ENCODE assay signal across 8 cellular contexts in the genomic region with DNA sequence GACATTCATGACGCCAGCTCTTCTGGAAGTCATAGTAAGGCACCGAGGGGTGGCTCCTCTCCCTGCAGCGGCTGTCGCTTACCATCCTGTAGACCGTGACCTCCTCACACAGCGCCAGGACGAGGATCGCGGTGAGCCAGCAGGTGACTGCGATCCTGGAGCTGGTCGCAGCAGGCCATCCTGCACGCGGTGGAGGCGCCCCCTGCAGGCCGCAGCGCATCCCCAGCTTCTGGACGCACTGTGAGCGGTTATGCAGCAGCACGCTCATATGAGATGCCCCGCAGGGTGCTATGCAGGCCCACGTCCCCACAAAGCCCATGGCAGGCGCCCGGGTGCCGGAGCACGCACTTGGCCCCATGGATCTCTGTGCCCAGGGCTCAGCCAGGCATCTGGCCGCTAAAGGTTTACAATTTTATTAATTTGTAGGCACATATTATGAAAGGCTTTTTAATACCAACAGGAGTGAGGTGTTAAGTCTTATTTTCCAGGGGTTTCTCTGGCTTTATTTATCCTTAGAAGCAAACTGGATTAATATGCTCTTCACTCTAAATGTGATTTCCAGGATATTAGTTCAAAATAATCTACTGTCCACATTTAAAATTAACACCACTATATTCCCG. TPM values are rescaled to one million over a fixed set of nuclear protein-coding genes. Genes with fewer than 3 reads are reported as not detected.
DNase-seq lines count a peak whose midpoint lies in the region; ATAC-seq and TF ChIP-seq lines count a peak whose summit lies in the region.

No MANE protein-coding gene starts in this region.

- H3K36me3 ChIP-seq in hepatocyte (replicated peaks; ENCODE audit: insufficient read depth, low read depth), result no peaks in the 10 kb centered on the region

- no peaks in the 10 kb centered on the region for H3K27me3 ChIP-seq in hepatocyte

- no peak overlapping the region for H3K4me3 ChIP-seq in hepatocyte

- peak; percentile 26 for TF ChIP-seq CTCF in AG09319 (IDR thresholded peaks at IDR 0.05; ENCODE audit: low read depth, low read length)
- peak; percentile 51 for TF ChIP-seq CTCF in hepatocyte (IDR thresholded peaks at IDR 0.05; ENCODE audit: poor library complexity)

- H3K4me2 ChIP-seq in hepatocyte, result no peak overlapping the region

- WGBS in hepatocyte (ENCODE audit: low lambda C conversion rate, missing lambda C conversion rate), result 56% methylated on average over 25 of the region's 27 CpGs

- no peak overlapping the region for H3K27ac ChIP-seq in hepatocyte

- H4K20me1 ChIP-seq in hepatocyte (ENCODE audit: insufficient read depth, poor library complexity, severe bottlenecking), result no peaks in the 10 kb centered on the region

- no peak for ATAC-seq in GM18873 (IDR thresholded peaks at IDR 0.05; ENCODE audit: low FRiP score, unreplicated experiment)
- no peak for ATAC-seq in HG03039 (IDR thresholded peaks at IDR 0.05; ENCODE audit: unreplicated experiment)

- H2AFZ ChIP-seq in hepatocyte, result no peak overlapping the region

- no peaks in the 10 kb centered on the region for H3K9me3 ChIP-seq in hepatocyte (ENCODE audit: low read depth)

- no peaks in the 10 kb centered on the region for H3K4me1 ChIP-seq in hepatocyte (ENCODE audit: insufficient read depth)

- H3K9me2 ChIP-seq in hepatocyte (replicated peaks; ENCODE audit: insufficient read depth), result no peaks in the 10 kb centered on the region

- H3K79me2 ChIP-seq in hepatocyte, result no peaks in the 10 kb centered on the region

- DNase-seq in AG09319 (ENCODE audit: extremely low read depth, low read depth) (no peak), NCI-H69 (lab: John Stamatoyannopoulos, UW) (peak; percentile 0), activated gamma-delta T cell treated with Interleukin-2 at 50 U/mL for 16 hours (peak; percentile 21), hepatocyte (ENCODE audit: low spot score) (peak; percentile 57), pons (ENCODE audit: low spot score) (no peak)
- peak; percentile 34 for DNase-seq in stimulated activated CD4-positive, alpha-beta T cell treated with anti-CD3 and anti-CD28 coated beads, Interleukin-4, amount 100 ng/mL, for 1 hour

RNA-seq across cellular contexts. Expression of gene PSPC1, which starts 35.6 kb away (rescaled TPM):
- 56.7 and 62.6 TPM in 2 replicates for total RNA-seq in hepatocyte
- 26.5 and 30.7 TPM in 2 replicates for polyA plus RNA-seq in hepatocyte

RNA-seq across cellular contexts. Expression of gene ZMYM5, which starts 45.1 kb away (rescaled TPM):
- total RNA-seq in hepatocyte, result 16.3 and 17.1 TPM in 2 replicates
- 14.7 and 14.8 TPM in 2 replicates for polyA plus RNA-seq in hepatocyte

Comparison
In these comparisons a context has a peak if more than half of its experiments do, and no peak if none do; other contexts are left out.
1. DNase-seq: peak in NCI-H69 (single experiment), activated gamma-delta T cell treated with Interleukin-2 at 50 U/mL for 16 hours (single experiment), hepatocyte (single experiment) and stimulated activated CD4-positive, alpha-beta T cell treated with anti-CD3 and anti-CD28 coated beads, Interleukin-4, amount 100 ng/mL, for 1 hour (single experiment); none in AG09319 (single experiment) and pons (single experiment).